Comparison of ENCODE assay signal across 24 cellular contexts in the genomic region with DNA sequence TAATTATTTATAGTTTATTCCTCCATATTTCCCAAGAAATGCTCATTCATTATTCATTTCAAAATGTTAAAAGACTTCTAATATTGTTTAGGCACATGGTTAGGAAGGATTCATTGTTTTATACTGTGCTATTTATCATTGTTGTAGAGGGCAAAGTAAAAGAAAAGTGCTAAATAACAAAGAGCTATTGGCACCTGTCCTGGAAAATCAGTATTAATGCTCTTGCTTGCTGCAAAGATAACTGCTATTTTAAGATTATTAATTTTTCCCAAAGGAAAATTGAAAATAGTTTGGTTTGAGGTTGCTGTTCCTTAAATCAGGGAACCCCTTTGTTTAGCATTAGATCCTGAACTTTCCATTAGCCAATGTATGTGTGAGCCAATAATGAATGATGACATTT. TPM values are rescaled to one million over a fixed set of nuclear protein-coding genes. Genes with fewer than 3 reads are reported as not detected.
DNase-seq lines count a peak whose midpoint lies in the region; ATAC-seq and TF ChIP-seq lines count a peak whose summit lies in the region.
"Had no signal": no experiment of that assay in that cellular context is flagged by ENCODE, and none has a peak within 500 bp of the region (broad histone marks: within the 10 kb centered on the region; RNA-seq: fewer than 3 reads in every experiment).

No MANE protein-coding gene starts in this region.

- no peak for DNase-seq in GM23338 (ENCODE audit: low spot score)
- DNase-seq in T-helper 17 cell = no peak
- DNase-seq in dermis microvascular lymphatic vessel endothelial cell (ENCODE audit: low read depth in 2 of 2) = peak; percentile 53 to 60
- no peak for DNase-seq in glutamatergic neuron
- DNase-seq in occipital lobe (lab: John Stamatoyannopoulos, UW) = no peak
- DNase-seq: 8988T; ACHN; AML-193; BE2C; CD4-positive, alpha-beta T cell; CD8-positive, alpha-beta memory T cell; DMS 273 treated with DMSO at 0.1 percent for 48 hours; DMS79; EL; GDM1; GOT3; H7; HCEC 1CT had no signal

- H3K36me3 Mint-ChIP-seq in GM23338 (ENCODE audit: low read depth) (no peaks in the 10 kb centered on the region), T-helper 17 cell (ENCODE audit: low read depth) (peaks cover 4% of the 10 kb centered on the region), glutamatergic neuron (ENCODE audit: unreplicated experiment) (no peaks in the 10 kb centered on the region)

- no peak overlapping the region for H3K4me3 Mint-ChIP-seq in GM23338
- H3K4me3 Mint-ChIP-seq in T-helper 17 cell = peak overlapping the region; percentile 5
- H3K4me3 Mint-ChIP-seq in glutamatergic neuron (ENCODE audit: unreplicated experiment) = peak overlapping the region; percentile 16
- H3K4me3 Mint-ChIP-seq: CD14-positive monocyte; CD4-positive, alpha-beta T cell; CD8-positive, alpha-beta memory T cell had no signal

- H3K4me2 ChIP-seq in GM23338 = peak overlapping the region; percentile 14; the same call in 1 of the 2 replicates
- H3K4me2 ChIP-seq: A549; BLaER1 treated with 17β-estradiol and CSF1 and Interleukin-3, amounts not matched to agents 10 nM and 100 nM had no signal

- H3K27ac ChIP-seq in GM23338 (ENCODE audit: low read depth) = no peak overlapping the region
- H3K27ac ChIP-seq: A549; BLaER1 treated with 17β-estradiol and CSF1 and Interleukin-3, amounts not matched to agents 10 nM and 100 nM had no signal

- peaks cover 25% of the 10 kb centered on the region for H3K4me1 ChIP-seq in GM23338 (ENCODE audit: insufficient read depth)
- H3K4me1 ChIP-seq: BE2C had no signal

- H2AFZ ChIP-seq in GM23338 = no peak overlapping the region

- H3K9me3 Mint-ChIP-seq in GM23338 (no peaks in the 10 kb centered on the region), glutamatergic neuron (ENCODE audit: unreplicated experiment) (peaks cover 4% of the 10 kb centered on the region)
- H3K9me3 Mint-ChIP-seq: CD14-positive monocyte; CD4-positive, alpha-beta T cell; CD8-positive, alpha-beta memory T cell had no signal

- H4K20me1 ChIP-seq in GM23338 (replicated peaks; ENCODE audit: insufficient read depth) = peaks cover 5% of the 10 kb centered on the region

- TF ChIP-seq CTCF in GM23338 (conservative IDR thresholded peaks at IDR 0.05; ENCODE audit: low read depth in 2 of 2) (no peak), glutamatergic neuron (IDR thresholded peaks at IDR 0.05; ENCODE audit: partially characterized antibody, unreplicated experiment) (no peak)

- H3F3A ChIP-seq in GM23338 (replicated peaks; ENCODE audit: low read depth) = no peaks in the 10 kb centered on the region

- peaks cover 6% of the 10 kb centered on the region for H3K27me3 Mint-ChIP-seq in GM23338 (ENCODE audit: insufficient read depth, low read depth, poor library complexity)
- H3K27me3 Mint-ChIP-seq in T-helper 17 cell = no peaks in the 10 kb centered on the region
- H3K27me3 Mint-ChIP-seq in glutamatergic neuron (ENCODE audit: unreplicated experiment) = peaks cover 5% of the 10 kb centered on the region
- H3K27me3 Mint-ChIP-seq: CD4-positive, alpha-beta T cell; CD8-positive, alpha-beta memory T cell had no signal

- H3K27ac Mint-ChIP-seq in GM23338 (no peak overlapping the region), T-helper 17 cell (no peak overlapping the region), glutamatergic neuron (ENCODE audit: unreplicated experiment) (no peak overlapping the region)
- H3K27ac Mint-ChIP-seq: CD14-positive monocyte; CD4-positive, alpha-beta T cell had no signal

- no peaks in the 10 kb centered on the region for H3K27me3 ChIP-seq in GM23338 (ENCODE audit: insufficient read depth)
- H3K27me3 ChIP-seq: BE2C; BLaER1 treated with 17β-estradiol and CSF1 and Interleukin-3, amounts not matched to agents 10 nM and 100 nM had no signal

- no peak for ATAC-seq in GM23338
- ATAC-seq in T-helper 17 cell = no peak
- no peak for ATAC-seq in GM19467 (IDR thresholded peaks at IDR 0.05; ENCODE audit: unreplicated experiment)
- no peak for ATAC-seq in HG02852 (IDR thresholded peaks at IDR 0.05; ENCODE audit: unreplicated experiment)
- ATAC-seq: A549, GM12878 had no signal

- no peaks in the 10 kb centered on the region for H3K9me2 ChIP-seq in GM23338 (ENCODE audit: insufficient read depth)

- no peak overlapping the region for H3K4me3 ChIP-seq in GM23338
- H3K4me3 ChIP-seq: A549; BLaER1 treated with 17β-estradiol and CSF1 and Interleukin-3, amounts not matched to agents 10 nM and 100 nM; GM12878 had no signal

- H3K4me1 Mint-ChIP-seq in GM23338 (peaks cover 27% of the 10 kb centered on the region), T-helper 17 cell (peaks cover 34% of the 10 kb centered on the region), glutamatergic neuron (ENCODE audit: low read depth, unreplicated experiment) (peaks cover 45% of the 10 kb centered on the region)

- no peaks in the 10 kb centered on the region for H3K9me3 ChIP-seq in T-helper 17 cell (ENCODE audit: control insufficient read depth, low read length, poor library complexity, severe bottlenecking)
- H3K9me3 ChIP-seq: A549; BE2C; BLaER1 treated with 17β-estradiol and CSF1 and Interleukin-3, amounts not matched to agents 10 nM and 100 nM had no signal

- H3K36me3 ChIP-seq in GM23338 (ENCODE audit: insufficient read depth) = no peaks in the 10 kb centered on the region
- H3K36me3 ChIP-seq: BE2C had no signal

- peaks cover 57% of the 10 kb centered on the region for H3K79me2 ChIP-seq in GM23338 (replicated peaks; ENCODE audit: insufficient read depth)

TF ChIP-seq in GM23338, 12 proteins besides CTCF, POLR2A, EP300 and RAD21 (continues in another document):
- no peak for TF ChIP-seq ZNF331 (CRISPR knock-in tag; IDR thresholded peaks at IDR 0.05; ENCODE audit: low read depth)
- no peak for TF ChIP-seq ZNF114 (CRISPR knock-in tag; IDR thresholded peaks at IDR 0.05)
- TF ChIP-seq ZNF462 (CRISPR knock-in tag; IDR thresholded peaks at IDR 0.05) = no peak

RNA-seq across cellular contexts. Expression of gene EPB41, which starts 39.8 kb away (rescaled TPM):
- total RNA-seq in GM23338 (2014; rRNA removed; shearing (Covaris generic)) = 108 and 112 TPM in 2 replicates
- 25.4 and 26.8 TPM in 2 replicates for polyA plus RNA-seq in GM23338 (2016; fragmentation: Nextera tagmentation; extraction: Ambion mirVana)
- 100 to 1,000 TPM; 193 to 221 TPM for total RNA-seq in T-helper 17 cell
- 16.0 and 19.5 TPM in 2 replicates for total RNA-seq in dermis microvascular lymphatic vessel endothelial cell
- total RNA-seq in glutamatergic neuron (ENCODE audit: unreplicated experiment) = 213 TPM
- total RNA-seq in occipital lobe = 36.2 TPM

Comparison
In these comparisons a context has a peak if more than half of its experiments do, and no peak if none do; other contexts are left out.
1. DNase-seq: peak in dermis microvascular lymphatic vessel endothelial cell (2 of 2); none in GM23338 (single experiment), T-helper 17 cell (0 of 3), glutamatergic neuron (single experiment) and occipital lobe (single experiment).